ENCODE assay signal across 1 cellular context in genomic region chr5:102796014-102796413, GRCh38.
TF ChIP-seq lines count a peak whose summit lies in the region.

No MANE protein-coding gene starts in this region.

TF ChIP-seq in HepG2, 621 proteins besides CTCF, POLR2A, EP300 and RAD21 (continued from another document and continues in another):
- TF ChIP-seq NAIF1 (CRISPR knock-in tag; IDR thresholded peaks at IDR 0.05; ENCODE audit: borderline replicate concordance) (no peak), ZFX (CRISPR knock-in tag; IDR thresholded peaks at IDR 0.05; ENCODE audit: low read depth) (0 out of 2 replicates have a peak, but pooled peaks have one; percentile 22), KLF16 (CRISPR knock-in tag; IDR thresholded peaks at IDR 0.05) (no peak), HMG20A (CRISPR knock-in tag; IDR thresholded peaks at IDR 0.05; ENCODE audit: borderline replicate concordance) (no peak; the same call in 1 of the 2 replicates), ZBTB44 (CRISPR knock-in tag; IDR thresholded peaks at IDR 0.05) (no peak), ZSCAN21 (CRISPR knock-in tag; IDR thresholded peaks at IDR 0.05; ENCODE audit: borderline replicate concordance) (no peak), NR2F6 (IDR thresholded peaks at IDR 0.05) (peak; percentile 69), NR2F6 (CRISPR knock-in tag; IDR thresholded peaks at IDR 0.05) (no peak), ZNF792 (CRISPR knock-in tag; IDR thresholded peaks at IDR 0.05) (no peak), PAXIP1 (CRISPR knock-in tag; conservative IDR thresholded peaks at IDR 0.05) (peak; percentile 88), MLX (CRISPR knock-in tag; IDR thresholded peaks at IDR 0.05) (no peak), FUBP1 (CRISPR knock-in tag; IDR thresholded peaks at IDR 0.05; ENCODE audit: borderline replicate concordance) (no peak), ZNF672 (CRISPR knock-in tag; IDR thresholded peaks at IDR 0.05) (no peak), ZNF7 (CRISPR knock-in tag; IDR thresholded peaks at IDR 0.05) (no peak), CSRNP1 (CRISPR knock-in tag; IDR thresholded peaks at IDR 0.05) (no peak), ARID4A (CRISPR knock-in tag; IDR thresholded peaks at IDR 0.05; ENCODE audit: borderline replicate concordance) (peak; percentile 29; the same call in 1 of the 2 replicates), FOSL2 (CRISPR knock-in tag; IDR thresholded peaks at IDR 0.05) (peak; percentile 39; the same call in 1 of the 2 replicates), FOXA1 (IDR thresholded peaks at IDR 0.05) (peak; percentile 49; the same call in 1 of the 2 replicates), FOXA1 (CRISPR knock-in tag; IDR thresholded peaks at IDR 0.05) (peak; percentile 45), ZNF17 (CRISPR knock-in tag; IDR thresholded peaks at IDR 0.05) (no peak), TCF12 (IDR thresholded peaks at IDR 0.05) (no peak), TCF12 (CRISPR knock-in tag; IDR thresholded peaks at IDR 0.05) (no peak), NFE2L1 (CRISPR knock-in tag; IDR thresholded peaks at IDR 0.05; ENCODE audit: borderline replicate concordance) (no peak), MAF1 (CRISPR knock-in tag; IDR thresholded peaks at IDR 0.05; ENCODE audit: borderline replicate concordance) (no peak), HDAC6 (IDR thresholded peaks at IDR 0.05; ENCODE audit: low read depth, low read length) (no peak), ZNF264 (CRISPR knock-in tag; IDR thresholded peaks at IDR 0.05) (0 out of 2 replicates have a peak, but pooled peaks have one; percentile 52), KMT2B (CRISPR knock-in tag; IDR thresholded peaks at IDR 0.05) (no peak), ZNF503 (CRISPR knock-in tag; IDR thresholded peaks at IDR 0.05) (peak; percentile 44; the same call in 1 of the 2 replicates), MAZ (IDR thresholded peaks at IDR 0.05; ENCODE audit: borderline replicate concordance, low read depth, low read length) (no peak), MAZ (CRISPR knock-in tag; IDR thresholded peaks at IDR 0.05; ENCODE audit: low read depth) (no peak), ZNF614 (CRISPR knock-in tag; IDR thresholded peaks at IDR 0.05; ENCODE audit: borderline replicate concordance) (0 out of 2 replicates have a peak, but pooled peaks have one; percentile 24), SOX5 (CRISPR knock-in tag; IDR thresholded peaks at IDR 0.05; ENCODE audit: borderline replicate concordance) (peak; percentile 27; the same call in 1 of the 2 replicates), FOXA3 (CRISPR knock-in tag; IDR thresholded peaks at IDR 0.05) (peak; percentile 59), ATF2 (CRISPR knock-in tag; IDR thresholded peaks at IDR 0.05) (peak; percentile 18; the same call in 1 of the 2 replicates), ZHX1 (CRISPR knock-in tag; IDR thresholded peaks at IDR 0.05; ENCODE audit: low read depth) (no peak), ZNF160 (CRISPR knock-in tag; IDR thresholded peaks at IDR 0.05) (no peak), SOX13 (IDR thresholded peaks at IDR 0.05) (no peak), SOX13 (CRISPR knock-in tag; conservative IDR thresholded peaks at IDR 0.05 in 1 of 2, IDR thresholded peaks at IDR 0.05 in 1 of 2) (peak in 1 of 2 experiments; percentile 26; a peak in 2 of 4 replicates), ZNF766 (CRISPR knock-in tag; IDR thresholded peaks at IDR 0.05; ENCODE audit: borderline replicate concordance) (0 out of 2 replicates have a peak, but pooled peaks have one; percentile 33), ZNF678 (CRISPR knock-in tag; IDR thresholded peaks at IDR 0.05) (no peak), SAP130 (CRISPR knock-in tag; IDR thresholded peaks at IDR 0.05; ENCODE audit: low read depth) (peak; percentile 44), ZNF337 (CRISPR knock-in tag; IDR thresholded peaks at IDR 0.05; ENCODE audit: borderline replicate concordance, low read depth) (no peak), NR2F2 (IDR thresholded peaks at IDR 0.05; ENCODE audit: borderline replicate concordance, low read depth) (peak; percentile 77), ZNF749 (CRISPR knock-in tag; IDR thresholded peaks at IDR 0.05; ENCODE audit: borderline replicate concordance) (no peak), NFE2 (CRISPR knock-in tag; IDR thresholded peaks at IDR 0.05) (no peak)
